Comparison of ENCODE assay signal across 23 cellular contexts in the genomic region with DNA sequence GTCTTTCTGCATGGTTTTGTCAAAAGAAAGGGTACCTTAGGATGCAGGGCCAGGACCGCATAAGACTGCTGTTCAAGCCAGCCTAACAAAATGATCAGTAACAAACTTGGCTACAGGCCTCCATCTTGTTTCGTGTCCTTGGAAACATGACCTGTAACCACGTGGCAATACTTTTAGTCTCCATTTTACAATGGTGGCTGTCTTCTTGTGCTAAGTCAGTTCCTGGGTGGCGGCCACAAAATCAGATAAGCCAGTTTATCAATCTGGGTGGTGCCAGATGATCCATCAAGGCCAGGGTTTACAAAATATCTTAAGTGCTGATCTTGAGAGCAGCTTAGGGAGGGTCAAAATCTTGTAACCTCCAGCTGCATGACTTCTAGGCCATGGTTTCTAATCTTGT.
"Had no signal": no experiment of that assay in that cellular context is flagged by ENCODE, and none has a peak within 500 bp of the region (broad histone marks: within the 10 kb centered on the region; RNA-seq: fewer than 3 reads in every experiment).

No MANE protein-coding gene starts in this region.

- H3K4me2 ChIP-seq: PC-9 had no signal

- H2AFZ ChIP-seq: PC-9 had no signal

- ATAC-seq: Right ventricle myocardium inferior, SK-N-SH treated with all-trans-retinoic acid at 6 μM for 48 hours had no signal

- DNase-seq: KBM-7, MV-4-11, NCI-H1048, NCI-H1105, NCI-H1417, NCI-H1436 treated with DMSO at 0.1 percent for 48 hours, NCI-H1694, NCI-H187 treated with DMSO at 0.1 percent for 48 hours, NCI-H2029 treated with DMSO at 0.1 percent for 48 hours, NCI-H2171 treated with DMSO at 0.1 percent for 48 hours, NCI-H345, NCI-H446 treated with DMSO at 0.1 percent for 48 hours, NCI-H510A treated with DMSO at 0.1 percent for 48 hours, NCI-H526, PC-9, Peyer's patch, SHP77 treated with DMSO at 0.1 percent for 48 hours, SJCRH30 had no signal

- FAIRE-seq: HTR-8/SVneo had no signal

- H3K4me1 ChIP-seq: Peyer's patch had no signal

- H3K36me3 ChIP-seq: Peyer's patch, SJCRH30 had no signal

- H3K27ac ChIP-seq: HL-60, PC-9, Peyer's patch, SJCRH30 had no signal

- H3K27me3 Mint-ChIP-seq: IgD-negative memory B cell had no signal

- H3K27me3 ChIP-seq: Peyer's patch, SJCRH30 had no signal

- H3K4me3 Mint-ChIP-seq: IgD-negative memory B cell had no signal

- H3K4me1 Mint-ChIP-seq: IgD-negative memory B cell had no signal

- H3K27ac Mint-ChIP-seq: IgD-negative memory B cell had no signal

- H3K9me3 ChIP-seq: Peyer's patch had no signal

- H3K4me3 ChIP-seq: PC-9, Peyer's patch, SJCRH30 had no signal
